18 cellular contexts compared by ENCODE assay signal in the genomic region with DNA sequence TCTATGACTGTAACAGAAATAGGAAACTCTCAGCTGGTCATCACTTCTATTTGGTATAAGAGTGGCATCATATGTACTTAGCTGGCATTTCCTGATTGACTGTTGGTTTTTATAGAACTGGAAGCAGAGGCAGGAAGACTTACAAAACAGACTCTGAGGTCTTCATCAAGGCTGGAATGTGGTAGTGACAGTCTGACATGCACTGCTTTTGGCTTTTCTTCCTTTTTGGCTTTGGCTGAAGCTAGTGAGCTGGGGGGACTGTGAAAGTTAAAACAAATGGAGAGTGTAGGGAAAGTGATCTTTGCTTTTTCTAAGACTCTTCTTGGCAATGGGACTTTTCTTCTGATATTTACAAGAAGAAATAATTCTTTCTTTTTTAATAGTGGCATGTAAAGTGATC.
"Had no signal": no experiment of that assay in that cellular context is flagged by ENCODE, and none has a peak within 500 bp of the region (broad histone marks: within the 10 kb centered on the region; RNA-seq: fewer than 3 reads in every experiment).

No MANE protein-coding gene starts in this region.

- H3K79me2 ChIP-seq: hepatocyte had no signal

- H3K27me3 ChIP-seq: hepatocyte, stomach, uterus had no signal

- H3K27ac Mint-ChIP-seq: activated CD4-positive, alpha-beta T cell treated with anti-CD3 and anti-CD28 coated beads, Interleukin-2, amount 10 ng/mL, durations not matched to agents 7 days and 5 days; activated naive CD4-positive, alpha-beta T cell treated with anti-CD3 and anti-CD28 coated beads, Interleukin-2, amount 10 ng/mL, durations not matched to agents 7 days and 5 days; activated T-helper 2 cell treated with anti-CD3 and anti-CD28 coated beads, Interferon-gamma antibody, Interleukin-2, Interleukin-4, amounts not matched to agents 10 μg/mL and 5 μg/mL and 100 μg/mL, durations not matched to agents 14 hours and 24 hours and 36 hours; dendritic cell treated with granulocyte-macrophage colony-stimulating factor and Interleukin-4, amounts not matched to agents 40 ng/mL and 50 ng/mL, for 4 days; effector memory CD8-positive, alpha-beta T cell; naive thymus-derived CD4-positive, alpha-beta T cell had no signal

- H3K27me3 Mint-ChIP-seq: activated naive CD4-positive, alpha-beta T cell treated with anti-CD3 and anti-CD28 coated beads, Interleukin-2, amount 10 ng/mL, durations not matched to agents 7 days and 5 days; central memory CD8-positive, alpha-beta T cell; dendritic cell treated with granulocyte-macrophage colony-stimulating factor and Interleukin-4, amounts not matched to agents 40 ng/mL and 50 ng/mL, for 4 days; effector memory CD8-positive, alpha-beta T cell had no signal

- ATAC-seq: effector memory CD8-positive, alpha-beta T cell; lower lobe of right lung; naive thymus-derived CD4-positive, alpha-beta T cell had no signal

- H3K4me3 ChIP-seq: hepatocyte, lower lobe of right lung, stomach, uterus had no signal

- H3K4me2 ChIP-seq: hepatocyte had no signal

- H3K4me1 Mint-ChIP-seq: activated CD4-positive, alpha-beta T cell treated with anti-CD3 and anti-CD28 coated beads, Interleukin-2, amount 10 ng/mL, durations not matched to agents 7 days and 5 days; activated naive CD4-positive, alpha-beta T cell treated with anti-CD3 and anti-CD28 coated beads, Interleukin-2, amount 10 ng/mL, durations not matched to agents 7 days and 5 days; naive thymus-derived CD4-positive, alpha-beta T cell had no signal

- H3K4me1 ChIP-seq: lower lobe of right lung, uterus had no signal

- H3K36me3 ChIP-seq: lower lobe of right lung, stomach, uterus had no signal

- H3K27ac ChIP-seq: epithelial cell of prostate, hepatocyte, lower lobe of right lung, stomach, uterus had no signal

- H3K36me3 Mint-ChIP-seq: activated naive CD4-positive, alpha-beta T cell treated with anti-CD3 and anti-CD28 coated beads, Interleukin-2, amount 10 ng/mL, durations not matched to agents 7 days and 5 days had no signal

- H3K9me3 Mint-ChIP-seq: activated naive CD4-positive, alpha-beta T cell treated with anti-CD3 and anti-CD28 coated beads, Interleukin-2, amount 10 ng/mL, durations not matched to agents 7 days and 5 days; activated T-helper 2 cell treated with anti-CD3 and anti-CD28 coated beads, Interferon-gamma antibody, Interleukin-2, Interleukin-4, amounts not matched to agents 10 μg/mL and 5 μg/mL and 100 μg/mL, durations not matched to agents 14 hours and 24 hours and 36 hours; dendritic cell treated with granulocyte-macrophage colony-stimulating factor and Interleukin-4, amounts not matched to agents 40 ng/mL and 50 ng/mL, for 4 days; effector memory CD8-positive, alpha-beta T cell had no signal

- H2AFZ ChIP-seq: hepatocyte had no signal

- H3K9me3 ChIP-seq: lower lobe of right lung, stomach, uterus had no signal

- DNase-seq: activated CD4-positive, alpha-beta T cell treated with anti-CD3 and anti-CD28 coated beads, Interleukin-2, amount 10 ng/mL, durations not matched to agents 7 days and 5 days; activated CD4-positive, CD25-positive, alpha-beta regulatory T cell; activated CD8-positive, alpha-beta memory T cell treated with anti-CD3 and anti-CD28 coated beads for 24 hours; activated naive CD4-positive, alpha-beta T cell treated with anti-CD3 and anti-CD28 coated beads, Interleukin-2, amount 10 ng/mL, durations not matched to agents 7 days and 5 days; effector memory CD8-positive, alpha-beta T cell; lower lobe of right lung; naive thymus-derived CD4-positive, alpha-beta T cell; occipital lobe; stimulated activated CD4-positive, alpha-beta T cell treated with anti-CD3 and anti-CD28 coated beads, Interleukin-15, amount 100 ng/mL, for 24 hours; stimulated activated CD4-positive, alpha-beta T cell treated with anti-CD3 and anti-CD28 coated beads, Interleukin-4, amount 100 ng/mL, for 24 hours; stomach; T-helper 2 cell; uterus had no signal

- H3K4me3 Mint-ChIP-seq: activated CD4-positive, alpha-beta T cell treated with anti-CD3 and anti-CD28 coated beads, Interleukin-2, amount 10 ng/mL, durations not matched to agents 7 days and 5 days; activated naive CD4-positive, alpha-beta T cell treated with anti-CD3 and anti-CD28 coated beads, Interleukin-2, amount 10 ng/mL, durations not matched to agents 7 days and 5 days; central memory CD8-positive, alpha-beta T cell; dendritic cell treated with granulocyte-macrophage colony-stimulating factor and Interleukin-4, amounts not matched to agents 40 ng/mL and 50 ng/mL, for 4 days; effector memory CD8-positive, alpha-beta T cell; naive thymus-derived CD4-positive, alpha-beta T cell had no signal
